ENCODE assay signal across 25 cellular contexts in the genomic region with DNA sequence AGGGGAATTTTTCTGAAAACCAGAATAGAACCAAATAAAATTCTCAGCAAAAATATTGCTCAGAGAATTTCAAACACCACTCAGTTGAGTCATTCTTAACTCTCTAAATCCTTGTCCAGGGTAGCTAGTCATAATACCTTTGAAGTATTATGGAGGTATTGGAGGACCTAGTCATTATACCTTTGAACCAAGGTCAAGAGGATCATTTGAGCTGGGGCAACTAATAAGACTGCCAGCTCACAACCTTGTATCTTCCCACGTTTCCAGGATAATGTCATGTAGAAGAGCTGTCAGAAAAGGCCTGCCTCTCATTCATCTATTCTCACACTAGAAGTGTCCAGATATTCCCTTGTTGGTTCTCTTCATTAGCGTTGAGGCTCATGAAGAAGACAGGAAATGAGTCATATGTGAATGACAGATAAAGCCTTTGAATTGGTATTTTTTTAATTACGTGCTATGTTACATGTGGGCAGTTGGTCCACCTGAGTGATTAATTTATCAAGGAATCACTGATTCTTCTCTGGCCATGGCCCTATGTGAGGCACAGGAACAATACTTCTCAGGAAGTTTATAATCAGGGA. TPM values are rescaled to one million over a fixed set of nuclear protein-coding genes. Genes with fewer than 3 reads are reported as not detected.
DNase-seq lines count a peak whose midpoint lies in the region; ATAC-seq, FAIRE-seq and TF ChIP-seq lines count a peak whose summit lies in the region.
"Had no signal": no experiment of that assay in that cellular context is flagged by ENCODE, and none has a peak within 500 bp of the region (broad histone marks: within the 10 kb centered on the region; RNA-seq: fewer than 3 reads in every experiment).

No MANE protein-coding gene starts in this region.

- H3K27me3 Mint-ChIP-seq in activated T-helper 17 cell treated with anti-CD3 and anti-CD28 coated beads, Interleukin-2, amount 50 U/mL, for 72 hours: peaks cover 2% of the 10 kb centered on the region
- H3K27me3 Mint-ChIP-seq in endodermal cell (ENCODE audit: insufficient read depth): peaks cover 10% of the 10 kb centered on the region

- intact Hi-C loops in HCT116 (cut with micrococcal nuclease): no loop called here
- intact Hi-C loops in spleen (cut with DNase I; ENCODE audit: low total_unique reads): no loop called here

- peak overlapping the region; percentile 46 for H2AFZ ChIP-seq in HCT116 (ENCODE audit: low read depth, low read length, poor library complexity, severe bottlenecking)
- H2AFZ ChIP-seq in keratinocyte (ENCODE audit: control insufficient read depth, low read length): no peak overlapping the region

- RAD21 ChIA-PET in HCT116 (lab: Charles Lee; ENCODE audit: low non-redundant PET in 1 of 2, low total read pairs in 2 of 2, uncharacterized antibody in 2 of 2, unreplicated experiment in 2 of 2): no interaction called here

- H3K4me1 ChIP-seq in HCT116 (ENCODE audit: control insufficient read depth in 1 of 2, insufficient read depth in 2 of 2, low read length in 2 of 2): peaks cover 0 to 24% of the 10 kb centered on the region in 2 experiments; a peak in 2 of 4 replicates
- H3K4me1 ChIP-seq in keratinocyte (ENCODE audit: control insufficient read depth, extremely low read depth, insufficient read depth, low read length): no peaks in the 10 kb centered on the region
- H3K4me1 ChIP-seq in endodermal cell (ENCODE audit: control insufficient read depth, insufficient read depth, low read length): no peaks in the 10 kb centered on the region
- no peaks in the 10 kb centered on the region for H3K4me1 ChIP-seq in spleen
- H3K4me1 ChIP-seq: A549, BE2C, SJCRH30 had no signal

- POLR2A ChIA-PET in HCT116 (lab: Charles Lee): no interaction called here

- H3K9me1 ChIP-seq in keratinocyte (ENCODE audit: control insufficient read depth, extremely low read depth, insufficient read depth, low read length): no peaks in the 10 kb centered on the region

- H3K9me3 Mint-ChIP-seq in activated T-helper 17 cell treated with anti-CD3 and anti-CD28 coated beads, Interleukin-2, amount 50 U/mL, for 72 hours: no peaks in the 10 kb centered on the region
- H3K9me3 Mint-ChIP-seq in endodermal cell: no peaks in the 10 kb centered on the region

- no TSS peak for BruUV-seq in HCT116 (replicated peaks; lab: Mats Ljungman, UMichigan)

- H3K4me1 Mint-ChIP-seq in activated T-helper 17 cell treated with anti-CD3 and anti-CD28 coated beads, Interleukin-2, amount 50 U/mL, for 72 hours: no peaks in the 10 kb centered on the region
- peaks cover 2% of the 10 kb centered on the region for H3K4me1 Mint-ChIP-seq in endodermal cell

- H3K9ac ChIP-seq in HCT116 (ENCODE audit: low read length) (no peak overlapping the region), keratinocyte (ENCODE audit: control insufficient read depth, extremely low read depth, insufficient read depth, low read length) (no peak overlapping the region), endodermal cell (ENCODE audit: extremely low read depth, low read length, poor library complexity, severe bottlenecking) (no peak overlapping the region)
- H3K9ac ChIP-seq: KMS-11 had no signal

- TF ChIP-seq CTCF in HCT116 (IDR thresholded peaks at IDR 0.05 in 2 of 3, conservative IDR thresholded peaks at IDR 0.05 in 1 of 3; ENCODE audit: borderline replicate concordance in 1 of 3, insufficient read depth in 1 of 3, low read depth in 2 of 3, low read length in 2 of 3): no peak
- no peak for TF ChIP-seq CTCF in keratinocyte (optimal IDR thresholded peaks at IDR 0.05 in 1 of 3, IDR thresholded peaks at IDR 0.05 in 1 of 3, conservative IDR thresholded peaks at IDR 0.05 in 1 of 3; ENCODE audit: extremely low read depth in 1 of 3, insufficient read depth in 2 of 3, low read length in 3 of 3)
- TF ChIP-seq CTCF in endodermal cell (conservative IDR thresholded peaks at IDR 0.05): no peak
- no peak for TF ChIP-seq CTCF in spleen (IDR thresholded peaks at IDR 0.05 in 8 of 11, conservative IDR thresholded peaks at IDR 0.05 in 3 of 11)

- peak; percentile 67 for FAIRE-seq in keratinocyte (lab: Jason Lieb, UNC)
- FAIRE-seq: A549, GM12891, HTR-8/SVneo had no signal

- dilution Hi-C loops in keratinocyte (cut with MboI; ENCODE audit: extremely low pct_ligation_motif_present, low sequenced_read_pairs): no loop called here

- H4K20me1 ChIP-seq in HCT116 (ENCODE audit: insufficient read depth) (no peaks in the 10 kb centered on the region), keratinocyte (ENCODE audit: control insufficient read depth, extremely low read depth, insufficient read depth, low read length) (no peaks in the 10 kb centered on the region)

- H3K4me3 ChIP-seq in HCT116 (replicated peaks in 1 of 2; ENCODE audit: low read depth in 1 of 2, low read length in 2 of 2) (no peak overlapping the region), keratinocyte (ENCODE audit: control insufficient read depth in 2 of 3, extremely low read depth in 1 of 3, insufficient read depth in 2 of 3, low read depth in 1 of 3, low read length in 3 of 3) (no peak overlapping the region), endodermal cell (ENCODE audit: low read length) (no peak overlapping the region), spleen (no peak overlapping the region)
- H3K4me3 ChIP-seq: A549, SJCRH30 had no signal

- H3K9me2 ChIP-seq in HCT116 (ENCODE audit: insufficient read depth): no peaks in the 10 kb centered on the region

- H3K9me3 ChIP-seq in HCT116 (ENCODE audit: control insufficient read depth in 1 of 2, insufficient read depth in 1 of 2, low read depth in 1 of 2, low read length in 2 of 2) (no peaks in the 10 kb centered on the region), keratinocyte (ENCODE audit: control insufficient read depth, low read depth, low read length) (no peaks in the 10 kb centered on the region), endodermal cell (ENCODE audit: control insufficient read depth, low read length) (no peaks in the 10 kb centered on the region), spleen (no peaks in the 10 kb centered on the region)
- H3K9me3 ChIP-seq: A549, BE2C, SJCRH30 had no signal

- H3K27me3 ChIP-seq in HCT116 (ENCODE audit: insufficient read depth, low read length): no peaks in the 10 kb centered on the region
- no peaks in the 10 kb centered on the region for H3K27me3 ChIP-seq in keratinocyte (ENCODE audit: control insufficient read depth, extremely low read depth, insufficient read depth, low read length)
- peaks cover 9% of the 10 kb centered on the region for H3K27me3 ChIP-seq in endodermal cell (ENCODE audit: control insufficient read depth, insufficient read depth, low read length, poor library complexity, severe bottlenecking)
- H3K27me3 ChIP-seq in spleen (replicated peaks in 1 of 7): peaks cover 0 to 25% (median 0%) of the 10 kb centered on the region in 7 donors
- H3K27me3 ChIP-seq: BE2C, SJCRH30 had no signal

- WGBS in endodermal cell (ENCODE audit: insufficient coverage in 1 of 2, insufficient read length in 1 of 2), 2 experiments: 80 to 100% methylated on average over 1 to 3 of the region's 3 CpGs
- WGBS in spleen, 5 donors: 44 to 64% (median 57%) methylated on average over 3 of the region's 3 CpGs

- CTCF ChIA-PET in HCT116 (lab: Charles Lee): no interaction called here

- H3K4me3 Mint-ChIP-seq in activated T-helper 17 cell treated with anti-CD3 and anti-CD28 coated beads, Interleukin-2, amount 50 U/mL, for 72 hours: no peak overlapping the region
- H3K4me3 Mint-ChIP-seq in endodermal cell: no peak overlapping the region

- H3K27ac ChIP-seq in HCT116 (ENCODE audit: low read depth, low read length) (no peak overlapping the region), keratinocyte (ENCODE audit: control insufficient read depth, insufficient read depth, low read length) (no peak overlapping the region), endodermal cell (ENCODE audit: low read depth, low read length) (no peak overlapping the region), spleen (no peak overlapping the region)
- H3K27ac ChIP-seq: A549, KMS-11, SJCRH30 had no signal

- no peaks in the 10 kb centered on the region for H3K36me3 ChIP-seq in HCT116 (ENCODE audit: control insufficient read depth in 1 of 2, insufficient read depth in 2 of 2, low read length in 2 of 2)
- no peaks in the 10 kb centered on the region for H3K36me3 ChIP-seq in keratinocyte (ENCODE audit: control insufficient read depth in 2 of 2, extremely low read depth in 1 of 2, insufficient read depth in 2 of 2, low read length in 2 of 2)
- no peaks in the 10 kb centered on the region for H3K36me3 ChIP-seq in endodermal cell (ENCODE audit: control insufficient read depth, insufficient read depth, low read length)
- no peaks in the 10 kb centered on the region for H3K36me3 ChIP-seq in spleen
- H3K36me3 ChIP-seq: BE2C, SJCRH30 had no signal

- H3K27ac Mint-ChIP-seq in activated T-helper 17 cell treated with anti-CD3 and anti-CD28 coated beads, Interleukin-2, amount 50 U/mL, for 72 hours: no peak overlapping the region
- H3K27ac Mint-ChIP-seq in endodermal cell: no peak overlapping the region

- TF ChIP-seq POLR2A in HCT116 (IDR thresholded peaks at IDR 0.05; ENCODE audit: borderline replicate concordance, extremely low read depth, insufficient read depth, insufficient read length): no peak
- TF ChIP-seq POLR2A in spleen (IDR thresholded peaks at IDR 0.05): no peak

- no peaks in the 10 kb centered on the region for H3K79me2 ChIP-seq in HCT116 (ENCODE audit: insufficient read depth, low read length)
- no peaks in the 10 kb centered on the region for H3K79me2 ChIP-seq in keratinocyte (ENCODE audit: control insufficient read depth, insufficient read depth, low read length)

- H3K4me2 ChIP-seq in HCT116 (ENCODE audit: low read length) (peak overlapping the region; percentile 48), keratinocyte (ENCODE audit: control insufficient read depth, extremely low read depth, insufficient read depth, low read depth, low read length) (no peak overlapping the region)
- H3K4me2 ChIP-seq: A549, KMS-11 had no signal

- peak; percentile 2 for DNase-seq in COLO829 (ENCODE audit: low spot score)
- peak; percentile 52 for DNase-seq in HCT116 (ENCODE audit: low read depth, low spot score)
- DNase-seq in keratinocyte (ENCODE audit: low read depth, low spot score): no peak
- no peak for DNase-seq in central memory CD4-positive, alpha-beta T cell
- no peak for DNase-seq in endodermal cell
- DNase-seq in spleen: no peak
- DNase-seq: BE2C, DND-41, GOT3, HCEC 1CT, NCI-H1048, NCI-H1417 treated with DMSO at 0.1 percent for 48 hours, NCI-H187 treated with DMSO at 0.1 percent for 48 hours, NCI-H2227 treated with DMSO at 0.1 percent for 48 hours, NCI-H510A treated with DMSO at 0.1 percent for 48 hours, NCI-H774, SJCRH30, T-helper 1 cell had no signal

- ATAC-seq in HCT116: peak; percentile 74
- peak; percentile 59 for ATAC-seq in activated T-helper 17 cell treated with anti-CD3 and anti-CD28 coated beads, Interleukin-2, amount 50 U/mL, for 72 hours (replicated peaks)
- ATAC-seq: A549, Panc1 had no signal

- no peaks in the 10 kb centered on the region for H3K36me3 Mint-ChIP-seq in activated T-helper 17 cell treated with anti-CD3 and anti-CD28 coated beads, Interleukin-2, amount 50 U/mL, for 72 hours (ENCODE audit: low read depth)
- no peaks in the 10 kb centered on the region for H3K36me3 Mint-ChIP-seq in endodermal cell (ENCODE audit: low read depth)

- TF ChIP-seq RAD21 in HCT116 (IDR thresholded peaks at IDR 0.05; ENCODE audit: low read depth): no peak

RNA-seq across cellular contexts. Expression of a gene that starts 48.3 kb away (rescaled TPM):
- total RNA-seq in HCT116 (2021; ENCODE audit: unreplicated experiment) (not detected), endodermal cell (not detected), spleen (not detected)
- 0.01 TPM in 1 of 2 replicates, not detected in the other for polyA plus RNA-seq in HCT116 (2012)
- not detected for total RNA-seq in activated T-helper 17 cell treated with anti-CD3 and anti-CD28 coated beads, Interleukin-2, amount 50 U/mL, for 72 hours
- polyA plus RNA-seq in keratinocyte (not detected in 3 replicates), spleen (not detected)
- polyA plus RNA-seq in keratinocyte (2011; ENCODE audit: low read depth): not detected
- not detected in 2 replicates for polyA plus RNA-seq in keratinocyte (2011; cell fraction: cytosol; rRNA removed)
- polyA plus RNA-seq in keratinocyte (2011; cell fraction: nucleus; rRNA removed): not detected in 2 replicates
- not detected in 2 replicates for polyA plus RNA-seq in keratinocyte (2012; ENCODE audit: low replicate concordance)
- polyA minus RNA-seq in keratinocyte: not detected in 3 replicates
- polyA minus RNA-seq in keratinocyte (2011; cell fraction: cytosol; rRNA and poly(A)+ RNA removed): not detected
- not detected in 2 replicates for polyA minus RNA-seq in keratinocyte (2011; cell fraction: nucleus; rRNA and poly(A)+ RNA removed)
- polyA plus RNA-seq in endodermal cell (2013, experiment 1 of 2): not detected
- not detected for polyA plus RNA-seq in endodermal cell (2013, experiment 2 of 2)
- total RNA-seq: G401 had no signal
- polyA plus RNA-seq: A549 had no signal

RNA-seq across cellular contexts. Expression of a gene that starts 48.6 kb away (rescaled TPM):
- total RNA-seq in HCT116 (2021; ENCODE audit: unreplicated experiment) (18.4 TPM), endodermal cell (10 to 100 TPM; 23.2 to 26.3 TPM), spleen (10 to 100 TPM; 17.0 to 31.7 (median 28.3) TPM)
- polyA plus RNA-seq in HCT116 (2012): 6.9 and 9.6 TPM in 2 replicates
- total RNA-seq in activated T-helper 17 cell treated with anti-CD3 and anti-CD28 coated beads, Interleukin-2, amount 50 U/mL, for 72 hours: 10 to 100 TPM; 20.5 to 21.5 TPM
- polyA plus RNA-seq in keratinocyte (19.4 to 28.0 TPM (median 20.5 TPM) in 3 replicates), spleen (10 to 100 TPM in 2 of 3 donors, 1 to 10 TPM in 1; 7.2 to 11.4 (median 10.1) TPM)
- polyA plus RNA-seq in keratinocyte (2011; ENCODE audit: low read depth): 11.4 TPM
- polyA plus RNA-seq in keratinocyte (2011; cell fraction: cytosol; rRNA removed): 16.8 and 29.9 TPM in 2 replicates
- polyA plus RNA-seq in keratinocyte (2011; cell fraction: nucleus; rRNA removed): 13.8 and 14.4 TPM in 2 replicates
- polyA plus RNA-seq in keratinocyte (2012; ENCODE audit: low replicate concordance): 13.4 and 17.4 TPM in 2 replicates
- 2.3 to 25.6 TPM (median 15.8 TPM) in 3 replicates for polyA minus RNA-seq in keratinocyte
- 18.8 TPM for polyA minus RNA-seq in keratinocyte (2011; cell fraction: cytosol; rRNA and poly(A)+ RNA removed)
- polyA minus RNA-seq in keratinocyte (2011; cell fraction: nucleus; rRNA and poly(A)+ RNA removed): 12.3 and 17.7 TPM in 2 replicates
- polyA plus RNA-seq in endodermal cell (2013, experiment 1 of 2): 25.8 TPM
- 23.2 TPM for polyA plus RNA-seq in endodermal cell (2013, experiment 2 of 2)

Comparison
In these comparisons a context has a peak if more than half of its experiments do, and no peak if none do; other contexts are left out.
1. DNase-seq: peak in COLO829 (single experiment) and HCT116 (single experiment); none in keratinocyte (single experiment), central memory CD4-positive, alpha-beta T cell (single experiment), endodermal cell (single experiment) and spleen (single experiment).